ENCODE assay signal across 9 cellular contexts in the genomic region with DNA sequence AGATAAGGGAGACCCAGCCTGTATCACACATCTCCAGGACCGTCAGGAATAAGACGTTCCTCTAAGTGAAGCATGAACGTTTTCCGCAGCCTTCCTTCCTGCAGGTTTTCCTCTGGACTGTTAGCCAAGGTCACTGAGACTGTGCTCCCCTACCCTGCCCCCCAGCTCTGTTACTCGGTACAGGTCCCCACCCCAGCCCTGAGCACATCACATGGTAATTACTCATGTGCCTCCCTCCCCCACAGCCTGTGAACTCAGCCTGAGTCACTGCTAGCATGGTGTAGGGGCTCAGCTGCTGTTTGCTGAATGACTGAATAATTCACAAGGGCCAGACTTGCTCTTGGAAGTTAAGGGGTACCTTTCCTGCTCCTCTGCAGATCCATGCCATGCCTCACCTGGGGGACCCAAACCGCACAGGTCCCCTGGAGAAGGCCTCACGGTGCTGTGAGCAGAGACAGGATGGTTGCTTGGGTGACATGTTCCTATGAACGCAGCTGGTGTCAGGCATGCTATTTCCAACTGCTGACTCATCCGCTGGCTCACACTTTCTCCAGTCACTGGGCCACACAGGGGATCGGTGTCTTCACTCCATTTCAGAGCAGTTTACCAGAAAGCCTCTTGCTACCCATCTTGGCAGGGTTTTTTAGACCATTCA.
DNase-seq lines count a peak whose midpoint lies in the region; ATAC-seq and TF ChIP-seq lines count a peak whose summit lies in the region.
"Had no signal": no experiment of that assay in that cellular context is flagged by ENCODE, and none has a peak within 500 bp of the region (broad histone marks: within the 10 kb centered on the region; RNA-seq: fewer than 3 reads in every experiment).

No MANE protein-coding gene starts in this region.

- no peaks in the 10 kb centered on the region for H3K79me2 ChIP-seq in DND-41 (ENCODE audit: insufficient read depth, low read length)

- H3K9me3 ChIP-seq in DND-41 (ENCODE audit: insufficient read depth, low read length, severe bottlenecking) (no peaks in the 10 kb centered on the region), HUES64 (ENCODE audit: insufficient read depth, low read depth, low read length) (no peaks in the 10 kb centered on the region), mesodermal cell (ENCODE audit: control insufficient read depth, low read length) (no peaks in the 10 kb centered on the region)

- H3K4me3 ChIP-seq in DND-41 (ENCODE audit: low read depth in 1 of 2, low read length in 2 of 2), result no peak overlapping the region
- H3K4me3 ChIP-seq in HUES64 (ENCODE audit: low read length), result no peak overlapping the region
- H3K4me3 ChIP-seq in mesodermal cell (ENCODE audit: extremely low read depth, insufficient read depth, low read length, poor library complexity, severe bottlenecking), result no peak overlapping the region

- no peak overlapping the region for H3K27ac ChIP-seq in DND-41 (ENCODE audit: low read length)
- H3K27ac ChIP-seq in HUES64 (ENCODE audit: low read depth, low read length), result no peak overlapping the region
- peak overlapping the region; percentile 93 for H3K27ac ChIP-seq in mesodermal cell (ENCODE audit: low read depth, low read length, severe bottlenecking)
- H3K27ac ChIP-seq: KMS-11 had no signal

- H3K36me3 ChIP-seq in DND-41 (ENCODE audit: insufficient read depth, low read length) (no peaks in the 10 kb centered on the region), HUES64 (ENCODE audit: insufficient read depth, low read length) (no peaks in the 10 kb centered on the region), mesodermal cell (ENCODE audit: control insufficient read depth, insufficient read depth, low read length) (no peaks in the 10 kb centered on the region)

- peak; percentile 36 for DNase-seq in DND-41
- peak; percentile 87 for DNase-seq in activated CD4-positive, alpha-beta T cell treated with anti-CD3 and anti-CD28 coated beads for 48 hours
- DNase-seq in dermis blood vessel endothelial cell, result peak; percentile 95
- peak; percentile 66 for DNase-seq in stimulated activated CD8-positive, alpha-beta memory T cell treated with anti-CD3 and anti-CD28 coated beads, Interleukin-4, amount 100 ng/mL, for 24 hours (ENCODE audit: low read depth)

- TF ChIP-seq CTCF in DND-41 (IDR thresholded peaks at IDR 0.05; ENCODE audit: borderline replicate concordance, extremely low read depth, low read length, poor library complexity, severe bottlenecking), result no peak

- no peak overlapping the region for H3K4me2 ChIP-seq in DND-41 (ENCODE audit: insufficient read depth, low read length)
- H3K4me2 ChIP-seq: KMS-11 had no signal

- no peak overlapping the region for H2AFZ ChIP-seq in DND-41 (ENCODE audit: low read depth, low read length)

- H3K9ac ChIP-seq in DND-41 (ENCODE audit: low read depth, low read length) (no peak overlapping the region), HUES64 (ENCODE audit: low read depth, low read length) (peak overlapping the region; percentile 53; the same call in 1 of the 2 replicates)
- H3K9ac ChIP-seq: KMS-11 had no signal

- WGBS in HUES64, result 68% methylated on average over 10 of the region's 10 CpGs
- 68% methylated on average over 7 to 9 of the region's 10 CpGs for WGBS in mesodermal cell (ENCODE audit: insufficient coverage in 2 of 2), 2 experiments

- peaks cover 9% of the 10 kb centered on the region; the same call in 1 of the 2 replicates for H4K20me1 ChIP-seq in DND-41 (ENCODE audit: insufficient read depth, low read length)

- H3K27me3 ChIP-seq in DND-41 (ENCODE audit: insufficient read depth, low read length, poor library complexity) (no peaks in the 10 kb centered on the region), HUES64 (ENCODE audit: insufficient read depth, low read length) (no peaks in the 10 kb centered on the region)

- H3K4me1 ChIP-seq in DND-41 (ENCODE audit: insufficient read depth, low read length), result peaks cover 33% of the 10 kb centered on the region
- H3K4me1 ChIP-seq in HUES64 (ENCODE audit: insufficient read depth, low read length), result no peaks in the 10 kb centered on the region
- H3K4me1 ChIP-seq in mesodermal cell (ENCODE audit: control insufficient read depth, insufficient read depth, low read length, poor library complexity, severe bottlenecking), result peaks cover 25% of the 10 kb centered on the region

- ATAC-seq in DND-41 (ENCODE audit: insufficient read depth, low read depth) (peak; percentile 18; the same call in 1 of the 3 replicates), HG03571 (IDR thresholded peaks at IDR 0.05; ENCODE audit: unreplicated experiment) (no peak), GM21367 (IDR thresholded peaks at IDR 0.05; ENCODE audit: unreplicated experiment) (no peak)

Comparison
In these comparisons a context has a peak if more than half of its experiments do, and no peak if none do; other contexts are left out.
1. DNase-seq: peak in every context shown above with its lines; median percentile 95 in dermis blood vessel endothelial cell; 87 in activated CD4-positive, alpha-beta T cell treated with anti-CD3 and anti-CD28 coated beads for 48 hours; 66 in stimulated activated CD8-positive, alpha-beta memory T cell treated with anti-CD3 and anti-CD28 coated beads, Interleukin-4, amount 100 ng/mL, for 24 hours; 36 in DND-41.